In the genomic region with DNA sequence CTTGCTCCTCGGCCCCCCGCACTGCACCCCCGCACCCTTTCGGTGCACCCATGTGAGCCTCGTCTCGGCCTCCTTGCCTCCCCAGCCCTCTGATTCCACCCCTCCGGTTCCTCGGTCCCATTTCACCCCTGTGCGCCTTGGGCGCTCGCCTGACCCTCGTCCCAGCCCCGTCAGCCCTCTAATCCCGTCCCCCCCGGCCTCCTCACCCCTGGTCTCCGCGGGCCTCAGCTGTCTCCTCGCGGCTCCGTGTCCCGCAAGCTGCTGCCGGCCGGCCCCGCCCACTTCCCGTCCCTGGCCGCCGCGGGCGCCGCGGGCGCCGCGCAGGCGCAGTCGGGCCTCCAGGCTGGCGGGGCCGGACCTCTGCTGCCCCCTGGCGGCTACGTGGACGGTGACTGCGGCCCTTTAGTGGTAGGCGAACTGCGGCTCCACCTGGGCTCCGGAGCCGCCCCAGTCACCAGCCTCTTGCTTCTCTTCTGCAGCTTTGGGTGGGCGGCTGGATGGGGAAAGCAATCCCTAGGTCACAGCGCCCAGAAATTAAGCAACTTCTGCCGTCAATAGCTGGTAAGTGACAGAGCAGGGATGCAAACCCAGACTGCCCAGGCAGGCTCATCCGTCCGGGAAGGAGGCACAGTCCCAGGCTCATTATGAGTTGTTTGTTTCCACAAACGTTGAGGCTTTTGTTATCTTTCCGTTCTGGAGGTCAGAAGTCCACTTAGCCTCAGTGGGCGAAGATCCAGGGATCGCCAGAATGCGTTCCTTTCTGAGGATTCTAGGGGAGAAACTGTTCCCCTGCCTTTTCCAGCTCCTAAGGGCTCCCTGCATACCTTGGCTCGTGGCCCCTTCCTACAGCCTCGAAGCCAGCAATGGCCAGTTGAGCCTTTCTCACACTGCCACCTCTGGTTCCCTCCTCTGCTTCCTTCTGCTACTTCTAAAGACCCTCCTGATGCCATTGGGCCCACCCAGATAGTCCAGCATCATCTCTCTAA, we compare ENCODE assay signal across 8 cellular contexts. TPM values are rescaled to one million over a fixed set of nuclear protein-coding genes. Genes with fewer than 3 reads are reported as not detected.
A peak's percentile ranks its signal among the peaks of the same experiment; 100 is the strongest.
DNase-seq lines count a peak whose midpoint lies in the region; ATAC-seq and TF ChIP-seq lines count a peak whose summit lies in the region.

A gene with protein sequence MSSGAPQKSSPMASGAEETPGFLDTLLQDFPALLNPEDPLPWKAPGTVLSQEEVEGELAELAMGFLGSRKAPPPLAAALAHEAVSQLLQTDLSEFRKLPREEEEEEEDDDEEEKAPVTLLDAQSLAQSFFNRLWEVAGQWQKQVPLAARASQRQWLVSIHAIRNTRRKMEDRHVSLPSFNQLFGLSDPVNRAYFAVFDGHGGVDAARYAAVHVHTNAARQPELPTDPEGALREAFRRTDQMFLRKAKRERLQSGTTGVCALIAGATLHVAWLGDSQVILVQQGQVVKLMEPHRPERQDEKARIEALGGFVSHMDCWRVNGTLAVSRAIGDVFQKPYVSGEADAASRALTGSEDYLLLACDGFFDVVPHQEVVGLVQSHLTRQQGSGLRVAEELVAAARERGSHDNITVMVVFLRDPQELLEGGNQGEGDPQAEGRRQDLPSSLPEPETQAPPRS (minus strand): TSS at position 263 of the 986 bp plus-strand sequence. CDS start 6,800 bp downstream, outside the sequence.

- H3K36me3 Mint-ChIP-seq in activated B cell treated with CpG ODN at 0.5 μM for 24 hours (ENCODE audit: low read depth) (no peaks in the 10 kb centered on the region), immature natural killer cell (no peaks in the 10 kb centered on the region)

- no peaks in the 10 kb centered on the region for H3K9me3 Mint-ChIP-seq in activated B cell treated with CpG ODN at 0.5 μM for 24 hours
- H3K9me3 Mint-ChIP-seq in immature natural killer cell: no peaks in the 10 kb centered on the region

- TF ChIP-seq CTCF in GM12865 (IDR thresholded peaks at IDR 0.05; ENCODE audit: insufficient read depth, low read depth, low read length, missing control alignments) (peak; percentile 83), activated B cell treated with CpG ODN at 0.5 μM for 24 hours (IDR thresholded peaks at IDR 0.05) (no peak), cardiac fibroblast (IDR thresholded peaks at IDR 0.05; ENCODE audit: low read depth, low read length) (peak; percentile 73)

- peak within 1 kb of the TSS; percentile 76 for H3K27ac Mint-ChIP-seq in activated B cell treated with CpG ODN at 0.5 μM for 24 hours
- peak within 1 kb of the TSS in 5 of 6 donors; percentile 54 to 87 (median 65) for H3K27ac Mint-ChIP-seq in immature natural killer cell

- H3K4me3 ChIP-seq in GM12865 (ENCODE audit: low read depth, low read length) (peak within 1 kb of the TSS; percentile 86), cardiac fibroblast (replicated peaks in 1 of 2; ENCODE audit: low read depth in 2 of 2, low read length in 2 of 2) (peak within 1 kb of the TSS; percentile 74 to 79)

- intact Hi-C loops in activated B cell treated with CpG ODN at 0.5 μM for 24 hours (cut with micrococcal nuclease): loop anchor here (2.0 to 5.0 kb wide), 4 partner anchors 14 to 240 kb away; a partner anchor contains a TSS

- POLR2A ChIA-PET in activated B cell treated with CpG ODN at 0.5 μM for 24 hours (lab: Charles Lee): interaction anchor here (0.6 to 2.4 kb wide), 6 partner anchors 11 to 240 kb away, joined by 4 to 9 read pairs (median 4); a partner anchor contains a TSS

- no peaks in the 10 kb centered on the region for H3K27me3 Mint-ChIP-seq in activated B cell treated with CpG ODN at 0.5 μM for 24 hours
- H3K27me3 Mint-ChIP-seq in immature natural killer cell (ENCODE audit: low read depth in 3 of 3): peaks cover 2 to 4% (median 4%) of the 10 kb centered on the region in 3 donors

- CTCF ChIA-PET in activated B cell treated with CpG ODN at 0.5 μM for 24 hours (lab: Charles Lee): interaction anchor here (0.7 to 2.9 kb wide), 12 partner anchors 8 to 243 kb away, joined by 3 to 66 read pairs (median 7); a partner anchor contains a TSS

- H3K4me1 Mint-ChIP-seq in activated B cell treated with CpG ODN at 0.5 μM for 24 hours: peaks cover 15% of the 10 kb centered on the region
- peaks cover 14 to 16% of the 10 kb centered on the region in 2 donors for H3K4me1 Mint-ChIP-seq in immature natural killer cell

- H3K4me3 Mint-ChIP-seq in activated B cell treated with CpG ODN at 0.5 μM for 24 hours (peak within 1 kb of the TSS; percentile 93), immature natural killer cell (peak within 1 kb of the TSS; percentile 81 to 90 (median 87))

- peak; percentile 84 for DNase-seq in GM12865 (ENCODE audit: low read depth)
- DNase-seq in NCI-H2171 (lab: John Stamatoyannopoulos, UW): peak; percentile 64
- DNase-seq in activated B cell treated with CpG ODN at 0.5 μM for 24 hours: peak; percentile 98
- peak; percentile 65 to 74 for DNase-seq in cardiac fibroblast (ENCODE audit: low read depth in 2 of 2)
- DNase-seq in immature natural killer cell: peak; percentile 91 to 92 (median 91)
- DNase-seq in smooth muscle cell of the brain vasculature (ENCODE audit: low read depth, low spot score): peak; percentile 49

- ATAC-seq in HG02759 (IDR thresholded peaks at IDR 0.05; ENCODE audit: unreplicated experiment) (peak; percentile 81), activated B cell treated with CpG ODN at 0.5 μM for 24 hours (ENCODE audit: low read depth) (peak; percentile 86), GM18870 (IDR thresholded peaks at IDR 0.05; ENCODE audit: unreplicated experiment) (no peak)

RNA-seq across cellular contexts. Expression of the gene that starts here (rescaled TPM):
- total RNA-seq in activated B cell treated with CpG ODN at 0.5 μM for 24 hours: 18.2 and 21.1 TPM in 2 replicates
- 10 to 100 TPM in 1 of 3 donors, 1 to 10 TPM in 2; 5.5 to 13.6 (median 8.0) TPM for polyA plus RNA-seq in immature natural killer cell
